In genomic region chr13:41613984-41614581, GRCh38 we compare ENCODE assay signal across 10 cellular contexts.
DNase-seq lines count a peak whose midpoint lies in the region; ATAC-seq and TF ChIP-seq lines count a peak whose summit lies in the region.
"Had no signal": no experiment of that assay in that cellular context is flagged by ENCODE, and none has a peak within 500 bp of the region (broad histone marks: within the 10 kb centered on the region; RNA-seq: fewer than 3 reads in every experiment).

No MANE protein-coding gene starts in this region.

- H3K27ac ChIP-seq in prostate gland: peak overlapping the region in 1 of 2 donors; percentile 10

- H3K36me3 Mint-ChIP-seq in nephron progenitor cell (ENCODE audit: low read depth): peaks cover 40% of the 10 kb centered on the region

- no peaks in the 10 kb centered on the region for H3K36me3 ChIP-seq in prostate gland

- peak overlapping the region; percentile 30 for H3K27ac Mint-ChIP-seq in nephron progenitor cell

- ATAC-seq in stimulated activated naive CD8-positive, alpha-beta T cell treated with anti-CD3 and anti-CD28 coated beads, Interleukin-15, Interleukin-2, amounts not matched to agents 100 U/mL and 50 U/mL, for 24 hours: no peak

- H3K4me3 ChIP-seq in prostate gland: no peak overlapping the region
- H3K4me3 ChIP-seq: thyroid gland had no signal

- TF ChIP-seq CTCF in nephron progenitor cell (IDR thresholded peaks at IDR 0.05): no peak
- TF ChIP-seq CTCF in prostate gland (IDR thresholded peaks at IDR 0.05): no peak

- WGBS in prostate gland: 20% methylated on average over 12 of the region's 12 CpGs

- H3K4me1 Mint-ChIP-seq in nephron progenitor cell: peaks cover 5% of the 10 kb centered on the region

- intact Hi-C loops in prostate gland (cut with DNase I): no loop called here

- no peaks in the 10 kb centered on the region for H3K27me3 ChIP-seq in prostate gland (replicated peaks; ENCODE audit: insufficient read depth)
- H3K27me3 ChIP-seq: thyroid gland had no signal

- H3K9me3 ChIP-seq in prostate gland: no peaks in the 10 kb centered on the region
- H3K9me3 ChIP-seq: thyroid gland had no signal

- no peak overlapping the region for H3K4me3 Mint-ChIP-seq in nephron progenitor cell

- TF ChIP-seq POLR2A in prostate gland (IDR thresholded peaks at IDR 0.05): no peak

- peaks cover 11% of the 10 kb centered on the region for H3K9me3 Mint-ChIP-seq in nephron progenitor cell

- H3K4me1 ChIP-seq in prostate gland (replicated peaks): no peaks in the 10 kb centered on the region

- H3K27me3 Mint-ChIP-seq in nephron progenitor cell (ENCODE audit: low read depth, poor library complexity): peaks cover under 1% of the 10 kb centered on the region

- DNase-seq in A172 (ENCODE audit: low spot score) (peak; percentile 23), SW480 (ENCODE audit: low spot score) (peak; percentile 97), foreskin melanocyte (peak; percentile 36), nephron progenitor cell (no peak), Kasumi-1 (lab: John Stamatoyannopoulos, UW) (no peak), prostate gland (ENCODE audit: low spot score) (no peak)
- no peak for DNase-seq in stimulated activated naive CD8-positive, alpha-beta T cell treated with anti-CD3 and anti-CD28 coated beads, Interleukin-15, Interleukin-2, amounts not matched to agents 100 U/mL and 50 U/mL, for 24 hours
- no peak for DNase-seq in effector CD4-positive, alpha-beta T cell
- DNase-seq: KBM-7 had no signal

Comparison
In these comparisons a context has a peak if more than half of its experiments do, and no peak if none do; other contexts are left out.
1. DNase-seq: peak in A172 (single experiment), SW480 (single experiment) and foreskin melanocyte (single experiment); none in nephron progenitor cell (single experiment), Kasumi-1 (0 of 2), stimulated activated naive CD8-positive, alpha-beta T cell treated with anti-CD3 and anti-CD28 coated beads, Interleukin-15, Interleukin-2, amounts not matched to agents 100 U/mL and 50 U/mL, for 24 hours (single experiment), prostate gland (single experiment) and effector CD4-positive, alpha-beta T cell (single experiment).